ENCODE assay signal across 16 cellular contexts in genomic region chr1:19413999-19414398, GRCh38.
DNase-seq lines count a peak whose midpoint lies in the region; ATAC-seq and TF ChIP-seq lines count a peak whose summit lies in the region.
"Had no signal": no experiment of that assay in that cellular context is flagged by ENCODE, and none has a peak within 500 bp of the region (broad histone marks: within the 10 kb centered on the region; RNA-seq: fewer than 3 reads in every experiment).

No MANE protein-coding gene starts in this region.

- peak overlapping the region; percentile 69 to 79 (median 70) for H3K27ac Mint-ChIP-seq in CD4-positive, CD25-positive, alpha-beta regulatory T cell
- peak overlapping the region; percentile 21 for H3K27ac Mint-ChIP-seq in T-helper 17 cell
- peak overlapping the region in 4 of 6 donors; percentile 59 to 78 (median 72) for H3K27ac Mint-ChIP-seq in immature natural killer cell
- H3K27ac Mint-ChIP-seq: T-helper 2 cell treated with Interferon-gamma antibody and Interleukin-4, amounts not matched to agents 5 μg/mL and 100 μg/mL, for 36 hours had no signal

- no peak for ATAC-seq in CD4-positive, CD25-positive, alpha-beta regulatory T cell (ENCODE audit: low read depth in 2 of 2)
- ATAC-seq in T-helper 17 cell, result no peak
- no peak for ATAC-seq in GM21423 (IDR thresholded peaks at IDR 0.05; ENCODE audit: unreplicated experiment)

- TF ChIP-seq POLR2A in sigmoid colon (IDR thresholded peaks at IDR 0.05), result no peak

- no peak for TF ChIP-seq CTCF in sigmoid colon (IDR thresholded peaks at IDR 0.05)

- TF ChIP-seq EP300 in sigmoid colon (IDR thresholded peaks at IDR 0.05), result no peak

- 89 to 92% methylated on average over 12 of the region's 12 CpGs for WGBS in sigmoid colon, 2 donors

- H3K4me1 ChIP-seq in CD4-positive, CD25-positive, alpha-beta regulatory T cell (ENCODE audit: control insufficient read depth, insufficient read depth, low read length, poor library complexity, severe bottlenecking), result peaks cover 20% of the 10 kb centered on the region
- peaks cover 0 to 99% (median 77%) of the 10 kb centered on the region in 4 donors for H3K4me1 ChIP-seq in sigmoid colon

- no peak overlapping the region for H3K4me3 ChIP-seq in CD4-positive, CD25-positive, alpha-beta regulatory T cell (ENCODE audit: low read depth, low read length)
- peak overlapping the region in 1 of 4 donors; percentile 17 for H3K4me3 ChIP-seq in sigmoid colon
- H3K4me3 ChIP-seq: smooth muscle cell had no signal

- peaks cover 80% of the 10 kb centered on the region for H3K36me3 ChIP-seq in CD4-positive, CD25-positive, alpha-beta regulatory T cell (ENCODE audit: control insufficient read depth, insufficient read depth, low read length)
- H3K36me3 ChIP-seq in sigmoid colon, result peaks cover 0 to 7% (median 1%) of the 10 kb centered on the region in 4 donors

- H3K27me3 ChIP-seq in CD4-positive, CD25-positive, alpha-beta regulatory T cell (ENCODE audit: control insufficient read depth, insufficient read depth, low read length), result no peaks in the 10 kb centered on the region
- no peaks in the 10 kb centered on the region for H3K27me3 ChIP-seq in sigmoid colon

- H3K36me3 Mint-ChIP-seq in CD4-positive, CD25-positive, alpha-beta regulatory T cell, result peaks cover 29% of the 10 kb centered on the region
- H3K36me3 Mint-ChIP-seq in T-helper 17 cell (ENCODE audit: low read depth), result peaks cover 2% of the 10 kb centered on the region
- peaks cover 0 to 13% (median 6%) of the 10 kb centered on the region in 3 donors for H3K36me3 Mint-ChIP-seq in immature natural killer cell

- DNase-seq in CD4-positive, CD25-positive, alpha-beta regulatory T cell, result no peak
- DNase-seq in T-helper 17 cell, result no peak
- DNase-seq in immature natural killer cell, result no peak
- DNase-seq in sigmoid colon, result no peak
- DNase-seq in RPMI8226, result no peak
- DNase-seq in HT-29 (ENCODE audit: low spot score), result no peak
- no peak for DNase-seq in retina
- DNase-seq: activated CD4-positive, alpha-beta T cell treated with anti-CD3 and anti-CD28 coated beads, Interleukin-2, amount 50 U/mL, for 1 hour; activated gamma-delta T cell treated with Interleukin-2 at 50 U/mL for 16 hours; DND-41; NCI-H146; NCI-H748 treated with DMSO at 0.1 percent for 48 hours had no signal

- H3K9me3 ChIP-seq in CD4-positive, CD25-positive, alpha-beta regulatory T cell (ENCODE audit: control insufficient read depth in 2 of 2, low read length in 2 of 2), result no peaks in the 10 kb centered on the region
- H3K9me3 ChIP-seq in T-helper 17 cell (ENCODE audit: control insufficient read depth, low read length, poor library complexity, severe bottlenecking) (no peaks in the 10 kb centered on the region), sigmoid colon (no peaks in the 10 kb centered on the region)

- no peak overlapping the region for H3K27ac ChIP-seq in CD4-positive, CD25-positive, alpha-beta regulatory T cell (ENCODE audit: insufficient read depth, low read length, poor library complexity, severe bottlenecking)
- H3K27ac ChIP-seq in sigmoid colon, result peak overlapping the region; percentile 82 to 98 (median 91)
- H3K27ac ChIP-seq: KMS-11 had no signal

- no peaks in the 10 kb centered on the region for H3K9me3 Mint-ChIP-seq in CD4-positive, CD25-positive, alpha-beta regulatory T cell
- H3K9me3 Mint-ChIP-seq in immature natural killer cell, result no peaks in the 10 kb centered on the region
- H3K9me3 Mint-ChIP-seq: T-helper 2 cell treated with Interferon-gamma antibody and Interleukin-4, amounts not matched to agents 5 μg/mL and 100 μg/mL, for 36 hours had no signal

- H3K27me3 Mint-ChIP-seq in CD4-positive, CD25-positive, alpha-beta regulatory T cell, result no peaks in the 10 kb centered on the region
- H3K27me3 Mint-ChIP-seq in T-helper 17 cell (no peaks in the 10 kb centered on the region), immature natural killer cell (ENCODE audit: low read depth in 3 of 3) (peaks cover 0 to 2% (median 1%) of the 10 kb centered on the region in 3 donors)

- H3K4me1 Mint-ChIP-seq in CD4-positive, CD25-positive, alpha-beta regulatory T cell, result peaks cover 27 to 86% (median 45%) of the 10 kb centered on the region in 4 donors
- peaks cover 48% of the 10 kb centered on the region for H3K4me1 Mint-ChIP-seq in T-helper 17 cell
- H3K4me1 Mint-ChIP-seq in immature natural killer cell, result peaks cover 74 to 96% of the 10 kb centered on the region in 2 donors

- intact Hi-C loops in sigmoid colon (cut with DNase I), result no loop called here

- no peak overlapping the region for H3K4me3 Mint-ChIP-seq in CD4-positive, CD25-positive, alpha-beta regulatory T cell
- no peak overlapping the region for H3K4me3 Mint-ChIP-seq in T-helper 17 cell
- H3K4me3 Mint-ChIP-seq in immature natural killer cell, result no peak overlapping the region
- H3K4me3 Mint-ChIP-seq: T-helper 2 cell treated with Interferon-gamma antibody and Interleukin-4, amounts not matched to agents 5 μg/mL and 100 μg/mL, for 36 hours had no signal

Comparison
In these comparisons a context has a peak if more than half of its experiments do, and no peak if none do; other contexts are left out.
1. H3K27ac Mint-ChIP-seq: peak in every context shown above with its lines; median percentile 72 in immature natural killer cell; 70 in CD4-positive, CD25-positive, alpha-beta regulatory T cell; 21 in T-helper 17 cell.